In genomic region chrX:73213734-73214133, GRCh38 we compare ENCODE assay signal across 9 cellular contexts. TPM values are rescaled to one million over a fixed set of nuclear protein-coding genes. Genes with fewer than 3 reads are reported as not detected.
A peak's percentile ranks its signal among the peaks of the same experiment; 100 is the strongest.
DNase-seq lines count a peak whose midpoint lies in the region; ATAC-seq, FAIRE-seq and TF ChIP-seq lines count a peak whose summit lies in the region.
"Had no signal": no experiment of that assay in that cellular context is flagged by ENCODE, and none has a peak within 500 bp of the region (broad histone marks: within the 10 kb centered on the region; RNA-seq: fewer than 3 reads in every experiment).

No MANE protein-coding gene starts in this region.

- WGBS in HUES64: 8% methylated on average over 5 of the region's 5 CpGs

- H3K36me3 ChIP-seq in HUES64 (ENCODE audit: insufficient read depth, low read length) (no peaks in the 10 kb centered on the region), keratinocyte (ENCODE audit: control insufficient read depth in 2 of 2, extremely low read depth in 1 of 2, insufficient read depth in 2 of 2, low read length in 2 of 2) (no peaks in the 10 kb centered on the region)

- H3K9ac ChIP-seq in HUES64 (ENCODE audit: low read depth, low read length) (peak overlapping the region; percentile 64; the same call in 1 of the 2 replicates), keratinocyte (ENCODE audit: control insufficient read depth, extremely low read depth, insufficient read depth, low read length) (no peak overlapping the region)

- H3K4me2 ChIP-seq in keratinocyte (ENCODE audit: control insufficient read depth, extremely low read depth, insufficient read depth, low read depth, low read length): peak overlapping the region; percentile 81

- no peaks in the 10 kb centered on the region for H3K27me3 ChIP-seq in HUES64 (ENCODE audit: insufficient read depth, low read length)
- H3K27me3 ChIP-seq in keratinocyte (ENCODE audit: control insufficient read depth, extremely low read depth, insufficient read depth, low read length): no peaks in the 10 kb centered on the region

- H3K4me3 ChIP-seq in HUES64 (ENCODE audit: low read length): peak overlapping the region; percentile 79
- H3K4me3 ChIP-seq in keratinocyte (ENCODE audit: control insufficient read depth in 2 of 3, extremely low read depth in 1 of 3, insufficient read depth in 2 of 3, low read depth in 1 of 3, low read length in 3 of 3): peak overlapping the region; percentile 46 to 72 (median 66)

- peak; percentile 40 for ATAC-seq in activated naive CD8-positive, alpha-beta T cell treated with anti-CD3 and anti-CD28 coated beads, Interleukin-2, amount 50 U/mL, for 24 hours
- no peak for ATAC-seq in stimulated activated memory B cell treated with anti-CD40 and anti-IgM and Interleukin-4, amounts not matched to agents 10 μg/mL and 1 μg/mL and 100 μg/mL, for 72 hours

- no peaks in the 10 kb centered on the region for H3K9me1 ChIP-seq in keratinocyte (ENCODE audit: control insufficient read depth, extremely low read depth, insufficient read depth, low read length)

- DNase-seq in activated naive CD8-positive, alpha-beta T cell treated with anti-CD3 and anti-CD28 coated beads, Interleukin-2, amount 50 U/mL, for 24 hours: no peak
- DNase-seq in keratinocyte (ENCODE audit: low read depth, low spot score) (no peak), NCI-H446 treated with DMSO at 0.1 percent for 48 hours (lab: John Stamatoyannopoulos, UW) (no peak), mesenteric fat pad (ENCODE audit: low spot score) (no peak)
- no peak for DNase-seq in stimulated activated CD4-positive, alpha-beta T cell treated with anti-CD3 and anti-CD28 coated beads, Interleukin-4, amount 100 ng/mL, for 24 hours
- DNase-seq: IMR-90 had no signal

- H4K20me1 ChIP-seq in keratinocyte (ENCODE audit: control insufficient read depth, extremely low read depth, insufficient read depth, low read length): no peaks in the 10 kb centered on the region

- H3K79me2 ChIP-seq in keratinocyte (ENCODE audit: control insufficient read depth, insufficient read depth, low read length): no peaks in the 10 kb centered on the region

- H3K4me1 Mint-ChIP-seq in activated naive CD8-positive, alpha-beta T cell treated with anti-CD3 and anti-CD28 coated beads, Interleukin-2, amount 50 U/mL, for 24 hours: peaks cover 17% of the 10 kb centered on the region
- peaks cover 10% of the 10 kb centered on the region for H3K4me1 Mint-ChIP-seq in stimulated activated memory B cell treated with anti-CD40 and anti-IgM and Interleukin-4, amounts not matched to agents 10 μg/mL and 1 μg/mL and 100 μg/mL, for 72 hours

- H3K36me3 Mint-ChIP-seq in activated naive CD8-positive, alpha-beta T cell treated with anti-CD3 and anti-CD28 coated beads, Interleukin-2, amount 50 U/mL, for 24 hours (ENCODE audit: low read depth): no peaks in the 10 kb centered on the region
- H3K36me3 Mint-ChIP-seq in stimulated activated memory B cell treated with anti-CD40 and anti-IgM and Interleukin-4, amounts not matched to agents 10 μg/mL and 1 μg/mL and 100 μg/mL, for 72 hours: no peaks in the 10 kb centered on the region

- H3K4me1 ChIP-seq in HUES64 (ENCODE audit: insufficient read depth, low read length) (peaks cover 7% of the 10 kb centered on the region; the same call in 1 of the 2 replicates), keratinocyte (ENCODE audit: control insufficient read depth, extremely low read depth, insufficient read depth, low read length) (no peaks in the 10 kb centered on the region)

- peak overlapping the region; percentile 84 for H2AFZ ChIP-seq in keratinocyte (ENCODE audit: control insufficient read depth, low read length)

- H3K27ac ChIP-seq in HUES64 (ENCODE audit: low read depth, low read length) (no peak overlapping the region), keratinocyte (ENCODE audit: control insufficient read depth, insufficient read depth, low read length) (no peak overlapping the region)

- H3K27me3 Mint-ChIP-seq in activated naive CD8-positive, alpha-beta T cell treated with anti-CD3 and anti-CD28 coated beads, Interleukin-2, amount 50 U/mL, for 24 hours: no peaks in the 10 kb centered on the region
- H3K27me3 Mint-ChIP-seq in stimulated activated memory B cell treated with anti-CD40 and anti-IgM and Interleukin-4, amounts not matched to agents 10 μg/mL and 1 μg/mL and 100 μg/mL, for 72 hours: peaks cover 24% of the 10 kb centered on the region

- peak overlapping the region; percentile 86 for H3K4me3 Mint-ChIP-seq in activated naive CD8-positive, alpha-beta T cell treated with anti-CD3 and anti-CD28 coated beads, Interleukin-2, amount 50 U/mL, for 24 hours
- H3K4me3 Mint-ChIP-seq in stimulated activated memory B cell treated with anti-CD40 and anti-IgM and Interleukin-4, amounts not matched to agents 10 μg/mL and 1 μg/mL and 100 μg/mL, for 72 hours: peak overlapping the region; percentile 90

- H3K27ac Mint-ChIP-seq in activated naive CD8-positive, alpha-beta T cell treated with anti-CD3 and anti-CD28 coated beads, Interleukin-2, amount 50 U/mL, for 24 hours: no peak overlapping the region
- H3K27ac Mint-ChIP-seq in stimulated activated memory B cell treated with anti-CD40 and anti-IgM and Interleukin-4, amounts not matched to agents 10 μg/mL and 1 μg/mL and 100 μg/mL, for 72 hours: peak overlapping the region; percentile 70

- FAIRE-seq in keratinocyte (lab: Jason Lieb, UNC): no peak
- FAIRE-seq: H54 had no signal

- H3K9me3 Mint-ChIP-seq in activated naive CD8-positive, alpha-beta T cell treated with anti-CD3 and anti-CD28 coated beads, Interleukin-2, amount 50 U/mL, for 24 hours: no peaks in the 10 kb centered on the region
- H3K9me3 Mint-ChIP-seq in stimulated activated memory B cell treated with anti-CD40 and anti-IgM and Interleukin-4, amounts not matched to agents 10 μg/mL and 1 μg/mL and 100 μg/mL, for 72 hours: no peaks in the 10 kb centered on the region

- H3K9me3 ChIP-seq in HUES64 (ENCODE audit: insufficient read depth, low read depth, low read length) (no peaks in the 10 kb centered on the region), keratinocyte (ENCODE audit: control insufficient read depth, low read depth, low read length) (no peaks in the 10 kb centered on the region)

- dilution Hi-C loops in keratinocyte (cut with MboI; ENCODE audit: extremely low pct_ligation_motif_present, low sequenced_read_pairs): no loop called here

- TF ChIP-seq CTCF in keratinocyte (optimal IDR thresholded peaks at IDR 0.05 in 1 of 3, IDR thresholded peaks at IDR 0.05 in 1 of 3, conservative IDR thresholded peaks at IDR 0.05 in 1 of 3; ENCODE audit: extremely low read depth in 1 of 3, insufficient read depth in 2 of 3, low read length in 3 of 3): no peak

RNA-seq across cellular contexts. Expression of gene NAP1L2, which starts 0.9 kb away (rescaled TPM):
- polyA plus RNA-seq in HUES64 (2013, experiment 1 of 2): 10.4 TPM
- 11.8 TPM for polyA plus RNA-seq in HUES64 (2013, experiment 2 of 2)
- polyA plus RNA-seq in keratinocyte: 2.0 to 4.0 TPM (median 2.8 TPM) in 3 replicates
- 1.5 TPM for polyA plus RNA-seq in keratinocyte (2011; ENCODE audit: low read depth)
- 1.9 and 2.2 TPM in 2 replicates for polyA plus RNA-seq in keratinocyte (2011; cell fraction: cytosol; rRNA removed)
- polyA plus RNA-seq in keratinocyte (2011; cell fraction: nucleus; rRNA removed): 2.7 and 5.3 TPM in 2 replicates
- polyA plus RNA-seq in keratinocyte (2012; ENCODE audit: low replicate concordance): 0.97 and 2.9 TPM in 2 replicates
- polyA minus RNA-seq in keratinocyte: 0.36 to 1.5 TPM (median 0.89 TPM) in 3 replicates
- 1.9 TPM for polyA minus RNA-seq in keratinocyte (2011; cell fraction: cytosol; rRNA and poly(A)+ RNA removed)
- polyA minus RNA-seq in keratinocyte (2011; cell fraction: nucleus; rRNA and poly(A)+ RNA removed): 2.1 and 4.0 TPM in 2 replicates
- total RNA-seq in mesenteric fat pad: 0.55 TPM
- total RNA-seq: IMR-90 had no signal
